Comparison of ENCODE assay signal across 1 cellular context in genomic region chr11:128892866-128893565, GRCh38.
TF ChIP-seq lines count a peak whose summit lies in the region.

No MANE protein-coding gene starts in this region.

TF ChIP-seq in HEK293, 187 proteins besides CTCF, POLR2A, EP300 and RAD21 (continued from another document):
- TF ChIP-seq, protein P1, sequence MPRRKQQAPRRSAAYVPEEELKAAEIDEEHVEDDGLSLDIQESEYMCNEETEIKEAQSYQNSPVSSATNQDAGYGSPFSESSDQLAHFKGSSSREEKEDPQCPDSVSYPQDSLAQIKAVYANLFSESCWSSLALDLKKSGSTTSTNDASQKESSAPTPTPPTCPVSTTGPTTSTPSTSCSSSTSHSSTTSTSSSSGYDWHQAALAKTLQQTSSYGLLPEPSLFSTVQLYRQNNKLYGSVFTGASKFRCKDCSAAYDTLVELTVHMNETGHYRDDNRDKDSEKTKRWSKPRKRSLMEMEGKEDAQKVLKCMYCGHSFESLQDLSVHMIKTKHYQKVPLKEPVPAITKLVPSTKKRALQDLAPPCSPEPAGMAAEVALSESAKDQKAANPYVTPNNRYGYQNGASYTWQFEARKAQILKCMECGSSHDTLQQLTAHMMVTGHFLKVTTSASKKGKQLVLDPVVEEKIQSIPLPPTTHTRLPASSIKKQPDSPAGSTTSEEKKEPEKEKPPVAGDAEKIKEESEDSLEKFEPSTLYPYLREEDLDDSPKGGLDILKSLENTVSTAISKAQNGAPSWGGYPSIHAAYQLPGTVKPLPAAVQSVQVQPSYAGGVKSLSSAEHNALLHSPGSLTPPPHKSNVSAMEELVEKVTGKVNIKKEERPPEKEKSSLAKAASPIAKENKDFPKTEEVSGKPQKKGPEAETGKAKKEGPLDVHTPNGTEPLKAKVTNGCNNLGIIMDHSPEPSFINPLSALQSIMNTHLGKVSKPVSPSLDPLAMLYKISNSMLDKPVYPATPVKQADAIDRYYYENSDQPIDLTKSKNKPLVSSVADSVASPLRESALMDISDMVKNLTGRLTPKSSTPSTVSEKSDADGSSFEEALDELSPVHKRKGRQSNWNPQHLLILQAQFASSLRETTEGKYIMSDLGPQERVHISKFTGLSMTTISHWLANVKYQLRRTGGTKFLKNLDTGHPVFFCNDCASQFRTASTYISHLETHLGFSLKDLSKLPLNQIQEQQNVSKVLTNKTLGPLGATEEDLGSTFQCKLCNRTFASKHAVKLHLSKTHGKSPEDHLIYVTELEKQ (tag by site-specific recombination; IDR thresholded peaks at IDR 0.05; ENCODE audit: borderline replicate concordance), result no peak
- no peak for TF ChIP-seq ZNF626 (tag by site-specific recombination; IDR thresholded peaks at IDR 0.05)
